Comparison of ENCODE assay signal across 9 cellular contexts in the genomic region with DNA sequence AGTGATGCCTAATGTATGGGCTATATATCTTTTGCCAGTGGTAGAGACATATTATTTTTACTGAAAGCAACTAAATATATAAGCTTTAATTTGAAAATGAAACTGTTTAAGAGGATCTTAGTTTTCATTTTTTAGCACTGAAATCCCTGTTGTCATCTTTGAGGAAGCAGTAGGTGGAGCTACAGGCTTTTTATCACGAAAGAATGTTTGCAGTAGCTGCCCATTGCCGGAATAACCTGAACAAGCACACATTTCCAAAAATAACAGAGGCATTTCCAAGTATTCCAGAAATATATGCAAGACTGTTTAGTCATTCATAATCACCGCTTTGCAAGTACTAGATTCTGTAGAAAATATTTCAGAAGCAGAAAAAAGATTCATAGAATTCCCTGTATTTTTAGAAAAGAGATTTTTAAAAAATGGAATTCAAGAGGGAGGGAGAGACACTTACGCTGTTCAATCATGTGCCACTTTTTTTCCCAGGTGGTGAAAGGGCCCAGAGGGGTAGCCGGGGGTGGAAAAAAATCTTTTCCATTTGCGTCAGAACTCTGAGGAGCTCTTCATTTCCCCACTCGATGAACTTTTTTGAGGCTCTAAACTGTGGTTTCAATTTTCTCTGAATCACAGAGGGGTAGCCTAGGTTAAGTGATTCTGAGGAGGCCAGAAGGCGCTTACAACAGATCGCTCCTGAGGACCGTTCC.
DNase-seq lines count a peak whose midpoint lies in the region; ATAC-seq, FAIRE-seq and TF ChIP-seq lines count a peak whose summit lies in the region.
"Had no signal": no experiment of that assay in that cellular context is flagged by ENCODE, and none has a peak within 500 bp of the region (broad histone marks: within the 10 kb centered on the region; RNA-seq: fewer than 3 reads in every experiment).

No MANE protein-coding gene starts in this region.

- H3K4me3 ChIP-seq in adrenal gland (peak overlapping the region in 1 of 4 donors; percentile 19), kidney (ENCODE audit: low read length in 2 of 2) (peak overlapping the region in 1 of 2 donors; percentile 29), suprapubic skin (no peak overlapping the region)
- H3K4me3 ChIP-seq: SJSA1 had no signal

- in situ Hi-C loops in G401 (cut with HindIII; ENCODE audit: low sequenced_read_pairs): no loop called here

- no peaks in the 10 kb centered on the region for H3K27me3 ChIP-seq in adrenal gland
- H3K27me3 ChIP-seq in suprapubic skin: no peaks in the 10 kb centered on the region
- H3K27me3 ChIP-seq: SJSA1 had no signal

- intact Hi-C loops in adrenal gland (cut with DNase I): no loop called here
- intact Hi-C loops in kidney (cut with DNase I): no loop called here

- H3K9ac ChIP-seq in kidney (ENCODE audit: low read length in 2 of 2): no peak overlapping the region

- ATAC-seq in GM21423 (IDR thresholded peaks at IDR 0.05; ENCODE audit: unreplicated experiment) (no peak), HG02852 (IDR thresholded peaks at IDR 0.05; ENCODE audit: unreplicated experiment) (no peak)

- H3K4me1 ChIP-seq in adrenal gland (replicated peaks in 1 of 2) (peaks cover 0 to 11% of the 10 kb centered on the region in 2 donors), kidney (ENCODE audit: control insufficient read depth in 1 of 2, insufficient read depth in 1 of 2, low read depth in 1 of 2, low read length in 2 of 2) (peaks cover 0 to 5% of the 10 kb centered on the region in 2 donors), suprapubic skin (peaks cover 9% of the 10 kb centered on the region)
- H3K4me1 ChIP-seq: SJSA1 had no signal

- H3K27ac ChIP-seq in adrenal gland (peak overlapping the region in 1 of 5 donors; percentile 24), kidney (ENCODE audit: low read depth in 2 of 2, low read length in 2 of 2) (no peak overlapping the region), suprapubic skin (no peak overlapping the region)
- H3K27ac ChIP-seq: SJSA1 had no signal

- H3K36me3 ChIP-seq in adrenal gland (replicated peaks in 1 of 2): no peaks in the 10 kb centered on the region
- H3K36me3 ChIP-seq in kidney (ENCODE audit: control insufficient read depth in 1 of 2, insufficient read depth in 2 of 2, low read length in 2 of 2): no peaks in the 10 kb centered on the region
- H3K36me3 ChIP-seq in suprapubic skin: no peaks in the 10 kb centered on the region
- H3K36me3 ChIP-seq: SJSA1 had no signal

- H3K9me3 ChIP-seq in adrenal gland (replicated peaks in 1 of 3) (no peaks in the 10 kb centered on the region), kidney (ENCODE audit: control insufficient read depth in 1 of 2, low read length in 2 of 2) (no peaks in the 10 kb centered on the region), suprapubic skin (no peaks in the 10 kb centered on the region)
- H3K9me3 ChIP-seq: SJSA1 had no signal

- 27 to 32% (median 30%) methylated on average over 10 of the region's 10 CpGs for WGBS in adrenal gland, 4 donors
- WGBS in suprapubic skin: 24% methylated on average over 10 of the region's 10 CpGs

- no peak for TF ChIP-seq EP300 in suprapubic skin (IDR thresholded peaks at IDR 0.05)

- no peak for TF ChIP-seq POLR2A in adrenal gland (IDR thresholded peaks at IDR 0.05)
- TF ChIP-seq POLR2A in suprapubic skin (IDR thresholded peaks at IDR 0.05): no peak

- peak; percentile 27 to 54 (median 46) for TF ChIP-seq CTCF in adrenal gland (IDR thresholded peaks at IDR 0.05)
- TF ChIP-seq CTCF in kidney (IDR thresholded peaks at IDR 0.05; ENCODE audit: borderline replicate concordance, extremely low read depth, insufficient read depth): peak; percentile 11
- TF ChIP-seq CTCF in suprapubic skin (IDR thresholded peaks at IDR 0.05): peak in 1 of 2 donors; percentile 8

- FAIRE-seq in kidney (lab: Jason Lieb, UNC): peak; percentile 6

- DNase-seq in G401 (ENCODE audit: low spot score): peak; percentile 5
- peak; percentile 20 to 82 (median 28) for DNase-seq in NCI-H1417 (lab: John Stamatoyannopoulos, UW)
- peak in 3 of 7 donors; percentile 23 to 30 (median 24) for DNase-seq in adrenal gland
- DNase-seq in kidney: no peak
- DNase-seq in 8988T: no peak
- no peak for DNase-seq in suprapubic skin (ENCODE audit: low spot score in 2 of 2)

Comparison
In these comparisons a context has a peak if more than half of its experiments do, and no peak if none do; other contexts are left out.
1. DNase-seq: peak in G401 (single experiment) and NCI-H1417 (3 of 3); none in kidney (single experiment), 8988T (single experiment) and suprapubic skin (0 of 2).